ENCODE assay signal across 8 cellular contexts in the genomic region with DNA sequence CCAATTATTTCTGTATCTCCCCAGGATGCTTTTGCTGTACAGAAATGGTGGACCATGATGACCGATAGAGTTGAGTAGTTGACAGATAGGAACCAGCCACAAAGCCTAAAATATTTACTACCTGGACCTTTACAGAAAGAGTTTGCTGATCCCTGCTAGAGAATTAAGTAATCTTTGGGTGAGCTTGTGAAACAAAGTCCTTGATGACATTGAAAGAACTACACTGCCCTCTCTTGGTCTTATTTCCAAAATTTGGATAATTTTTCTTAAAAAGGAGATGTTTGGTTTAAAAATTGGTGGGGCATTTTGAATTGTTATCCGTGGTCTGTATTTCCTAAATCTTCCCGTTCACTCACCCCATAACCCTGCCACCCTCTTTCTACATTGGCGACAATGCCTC. TPM values are rescaled to one million over a fixed set of nuclear protein-coding genes. Genes with fewer than 3 reads are reported as not detected.
DNase-seq lines count a peak whose midpoint lies in the region; ATAC-seq and TF ChIP-seq lines count a peak whose summit lies in the region.

No MANE protein-coding gene starts in this region.

- DNase-seq in COLO829 (ENCODE audit: low spot score): peak; percentile 72
- DNase-seq in HS-5 (ENCODE audit: low read depth): peak; percentile 39
- DNase-seq in SW480 (ENCODE audit: low spot score): peak; percentile 45
- no peak for DNase-seq in heart left ventricle
- peak; percentile 42 for DNase-seq in stromal cell of bone marrow (ENCODE audit: low read depth)
- DNase-seq in coronary artery (ENCODE audit: low spot score): no peak
- no peak for DNase-seq in middle frontal gyrus (ENCODE audit: extremely low spot score, low spot score)

- intact Hi-C loops in heart left ventricle (cut with DNase I): loop anchor here (2.0 to 10.0 kb wide), 8 partner anchors 48 to 505 kb away; a partner anchor contains a TSS

- peaks cover 0 to 25% (median 0%) of the 10 kb centered on the region in 12 donors for H3K4me1 ChIP-seq in heart left ventricle

- TF ChIP-seq POLR2A in heart left ventricle (IDR thresholded peaks at IDR 0.05): no peak

- WGBS in heart left ventricle, 4 donors: 51 to 63% (median 56%) methylated on average over 4 of the region's 4 CpGs

- no peaks in the 10 kb centered on the region for H3K9me3 ChIP-seq in heart left ventricle

- ATAC-seq in heart left ventricle: peak in 3 of 4 donors; percentile 52 to 61 (median 58)
- ATAC-seq in HG02970 (IDR thresholded peaks at IDR 0.05; ENCODE audit: low FRiP score, unreplicated experiment): no peak

- no peaks in the 10 kb centered on the region for H3K36me3 ChIP-seq in heart left ventricle

- H3K27me3 ChIP-seq in heart left ventricle: no peaks in the 10 kb centered on the region

- H3K27ac ChIP-seq in heart left ventricle: no peak overlapping the region
- H3K27ac ChIP-seq in coronary artery: no peak overlapping the region

- TF ChIP-seq CTCF in heart left ventricle (IDR thresholded peaks at IDR 0.05) (peak in 11 of 12 donors; percentile 15 to 55 (median 43)), coronary artery (IDR thresholded peaks at IDR 0.05) (no peak)

- no peak overlapping the region for H3K4me3 ChIP-seq in heart left ventricle
- no peak overlapping the region for H3K4me3 ChIP-seq in coronary artery

RNA-seq across cellular contexts. Expression of a gene that starts 13.7 kb away (rescaled TPM):
- total RNA-seq in heart left ventricle: 10 to 100 TPM; 17.3 to 27.7 (median 20.2) TPM
- 10 to 100 TPM; 12.6 to 18.5 TPM for polyA plus RNA-seq in heart left ventricle

RNA-seq across cellular contexts. Expression of a gene that starts 17.1 kb away (rescaled TPM):
- 100 to 1,000 TPM in 1 of 9 donors, 10 to 100 TPM in 8; 47.5 to 113 (median 72.7) TPM for total RNA-seq in heart left ventricle
- polyA plus RNA-seq in heart left ventricle: 10 to 100 TPM; 26.6 to 53.1 TPM

Comparison
In these comparisons a context has a peak if more than half of its experiments do, and no peak if none do; other contexts are left out.
1. DNase-seq: peak in COLO829 (single experiment), HS-5 (single experiment), SW480 (single experiment) and stromal cell of bone marrow (single experiment); none in heart left ventricle (0 of 5), coronary artery (single experiment) and middle frontal gyrus (single experiment).